Comparison of ENCODE assay signal across 8 cellular contexts in genomic region chr15:80216911-80217310, GRCh38. TPM values are rescaled to one million over a fixed set of nuclear protein-coding genes. Genes with fewer than 3 reads are reported as not detected.
"Had no signal": no experiment of that assay in that cellular context is flagged by ENCODE, and none has a peak within 500 bp of the region (broad histone marks: within the 10 kb centered on the region; RNA-seq: fewer than 3 reads in every experiment).

No MANE protein-coding gene starts in this region.

- H3K27ac ChIP-seq: HL-60 had no signal

- H3K4me3 ChIP-seq: GM23338 had no signal

- ATAC-seq: GM23338, HepG2 had no signal

- DNase-seq: H9, HCEC 1CT, KBM-7 had no signal

RNA-seq across cellular contexts. Expression of gene CTXND1, which starts 35.1 kb away (rescaled TPM):
- total RNA-seq: GM23338, H1, H9, HT1080 had no signal
